ENCODE assay signal across 8 cellular contexts in genomic region chr2:42117923-42118758, GRCh38. TPM values are rescaled to one million over a fixed set of nuclear protein-coding genes. Genes with fewer than 3 reads are reported as not detected.
DNase-seq lines count a peak whose midpoint lies in the region; ATAC-seq, FAIRE-seq and TF ChIP-seq lines count a peak whose summit lies in the region.

No MANE protein-coding gene starts in this region.

- H4K20me1 ChIP-seq in HepG2 (ENCODE audit: insufficient read depth, low read length), result no peaks in the 10 kb centered on the region

- H3K4me3 ChIP-seq in HepG2 (replicated peaks in 1 of 3; ENCODE audit: insufficient read depth in 1 of 3, low read depth in 2 of 3, low read length in 3 of 3), result peak overlapping the region in 2 of 3 experiments; percentile 35 to 37; a peak in 2 of 6 replicates
- H3K4me3 ChIP-seq in WERI-Rb-1 (ENCODE audit: low read depth, low read length), result no peak overlapping the region

- H3K36me3 ChIP-seq in HepG2 (replicated peaks in 1 of 2; ENCODE audit: control insufficient read depth in 1 of 2, insufficient read depth in 2 of 2, low read length in 2 of 2) (no peaks in the 10 kb centered on the region), WERI-Rb-1 (no peaks in the 10 kb centered on the region)

- TF ChIP-seq POLR2A in HepG2 (IDR thresholded peaks at IDR 0.05; ENCODE audit: insufficient read depth in 1 of 2, low read depth in 2 of 2, low read length in 2 of 2), result 0 out of 4 replicates have a peak, but pooled peaks of 1 of the 2 experiments have one; percentile 17

- H3K27ac ChIP-seq in HepG2 (ENCODE audit: extremely low read length, insufficient read depth, low read length) (peak overlapping the region; percentile 71), WERI-Rb-1 (no peak overlapping the region)

- no TSS peak for BruUV-seq in HepG2 (replicated peaks; lab: Mats Ljungman, UMichigan)

- in situ Hi-C loops in HepG2 (cut with HindIII; ENCODE audit: extremely low pct_ligation_motif_present, low pct_unique_long_range_greater_than_20kb), result no loop called here

- POLR2A ChIA-PET in activated naive CD8-positive, alpha-beta T cell treated with anti-CD3 and anti-CD28 coated beads, Interleukin-2, amount 10 ng/mL, durations not matched to agents 7 days and 5 days (lab: Charles Lee), result interaction anchor here (0.8 to 12.7 kb wide), 2 partner anchors 14 to 15 kb away, joined by 6 to 170 read pairs; no protein-coding TSS in a partner anchor
- POLR2A ChIA-PET in HepG2 (lab: Yijun Ruan, JAX), result interaction anchor here (1.0 to 7.1 kb wide), 12 partner anchors 9 to 77 kb away, joined by 3 to 59 read pairs (median 6); no protein-coding TSS in a partner anchor

- peak; percentile 72 for FAIRE-seq in HepG2 (lab: Jason Lieb, UNC)

- H3K27me3 ChIP-seq in HepG2 (ENCODE audit: control insufficient read depth in 1 of 2, insufficient read depth in 2 of 2, low read length in 2 of 2), result no peaks in the 10 kb centered on the region
- H3K27me3 ChIP-seq in WERI-Rb-1 (ENCODE audit: insufficient read depth, low read depth, severe bottlenecking), result no peaks in the 10 kb centered on the region

- H2AFZ ChIP-seq in HepG2 (ENCODE audit: low read length), result no peak overlapping the region

- peak overlapping the region; percentile 64 for H3K4me2 ChIP-seq in HepG2 (ENCODE audit: low read depth, low read length)

- TF ChIP-seq EP300 in HepG2 (IDR thresholded peaks at IDR 0.05; ENCODE audit: low read depth in 2 of 2, low read length in 2 of 2) (peak in 1 of 2 experiments; percentile 95; a peak in 2 of 4 replicates), HepG2 (CRISPR knock-in tag; IDR thresholded peaks at IDR 0.05; ENCODE audit: borderline replicate concordance) (peak; percentile 81; the same call in 1 of the 2 replicates)

- H3K9me3 ChIP-seq in HepG2 (ENCODE audit: low read length) (peaks cover 9% of the 10 kb centered on the region), WERI-Rb-1 (ENCODE audit: severe bottlenecking) (no peaks in the 10 kb centered on the region)

- 0% methylated on average over 1 of the region's 1 CpG for WGBS in HepG2 (ENCODE audit: low lambda C conversion rate)

- H3K4me1 ChIP-seq in HepG2 (ENCODE audit: insufficient read depth, low read length), result peaks cover 74% of the 10 kb centered on the region

- peak overlapping the region; percentile 13 for H3K4me3 Mint-ChIP-seq in activated naive CD8-positive, alpha-beta T cell treated with anti-CD3 and anti-CD28 coated beads, Interleukin-2, amount 10 ng/mL, durations not matched to agents 7 days and 5 days

- ATAC-seq in GM21528 (IDR thresholded peaks at IDR 0.05; ENCODE audit: low FRiP score, unreplicated experiment) (peak; percentile 93), HepG2 (peak; percentile 70)
- ATAC-seq in activated naive CD8-positive, alpha-beta T cell treated with anti-CD3 and anti-CD28 coated beads, Interleukin-2, amount 10 ng/mL, durations not matched to agents 7 days and 5 days (ENCODE audit: low read depth), result peak; percentile 63

- peaks cover 8% of the 10 kb centered on the region for H3K9me3 Mint-ChIP-seq in activated naive CD8-positive, alpha-beta T cell treated with anti-CD3 and anti-CD28 coated beads, Interleukin-2, amount 10 ng/mL, durations not matched to agents 7 days and 5 days

- TF ChIP-seq RAD21 in HepG2 (CRISPR knock-in tag; IDR thresholded peaks at IDR 0.05), result no peak

- peaks cover 5% of the 10 kb centered on the region for H3K79me2 ChIP-seq in HepG2 (ENCODE audit: insufficient read depth, low read length)

- H3K4me1 Mint-ChIP-seq in activated naive CD8-positive, alpha-beta T cell treated with anti-CD3 and anti-CD28 coated beads, Interleukin-2, amount 10 ng/mL, durations not matched to agents 7 days and 5 days, result peaks cover 29% of the 10 kb centered on the region

- peaks cover 13% of the 10 kb centered on the region for H3K36me3 Mint-ChIP-seq in activated naive CD8-positive, alpha-beta T cell treated with anti-CD3 and anti-CD28 coated beads, Interleukin-2, amount 10 ng/mL, durations not matched to agents 7 days and 5 days

- peaks cover 3% of the 10 kb centered on the region for H3K27me3 Mint-ChIP-seq in activated naive CD8-positive, alpha-beta T cell treated with anti-CD3 and anti-CD28 coated beads, Interleukin-2, amount 10 ng/mL, durations not matched to agents 7 days and 5 days

- intact Hi-C loops in HepG2 (cut with micrococcal nuclease; ENCODE audit: unreplicated experiment), result loop anchor here (1.0 to 2.0 kb wide), 3 partner anchors 9 to 19 kb away; no protein-coding TSS in a partner anchor

- H3K27ac Mint-ChIP-seq in activated naive CD8-positive, alpha-beta T cell treated with anti-CD3 and anti-CD28 coated beads, Interleukin-2, amount 10 ng/mL, durations not matched to agents 7 days and 5 days, result peak overlapping the region; percentile 67

- peak; percentile 92 for DNase-seq in EL
- peak; percentile 94 for DNase-seq in HT1080 (ENCODE audit: low read depth)
- no peak for DNase-seq in activated naive CD8-positive, alpha-beta T cell treated with anti-CD3 and anti-CD28 coated beads, Interleukin-2, amount 10 ng/mL, durations not matched to agents 7 days and 5 days
- DNase-seq in HepG2 (ENCODE audit: low spot score), result peak; percentile 91
- DNase-seq in AG20443 (ENCODE audit: low spot score), result no peak
- DNase-seq in stimulated activated CD4-positive, alpha-beta T cell treated with anti-CD3 and anti-CD28 coated beads, Interleukin-4, amount 100 ng/mL, for 24 hours, result no peak
- DNase-seq in WERI-Rb-1, result no peak

- H3K9ac ChIP-seq in HepG2 (ENCODE audit: insufficient read depth, low read depth, low read length), result peak overlapping the region; percentile 35; the same call in 1 of the 2 replicates

- CTCF ChIA-PET in HepG2 (lab: Yijun Ruan, JAX; ENCODE audit: low intra/inter-chr PET ratio, low total read pairs), result no interaction called here

- TF ChIP-seq CTCF in HepG2 (CRISPR knock-in tag; IDR thresholded peaks at IDR 0.05) (no peak), WERI-Rb-1 (IDR thresholded peaks at IDR 0.05; ENCODE audit: low read depth, low read length) (no peak)

TF ChIP-seq in HepG2, 621 proteins besides CTCF, POLR2A, EP300 and RAD21 (continues in another document):
- TF ChIP-seq, protein P1, sequence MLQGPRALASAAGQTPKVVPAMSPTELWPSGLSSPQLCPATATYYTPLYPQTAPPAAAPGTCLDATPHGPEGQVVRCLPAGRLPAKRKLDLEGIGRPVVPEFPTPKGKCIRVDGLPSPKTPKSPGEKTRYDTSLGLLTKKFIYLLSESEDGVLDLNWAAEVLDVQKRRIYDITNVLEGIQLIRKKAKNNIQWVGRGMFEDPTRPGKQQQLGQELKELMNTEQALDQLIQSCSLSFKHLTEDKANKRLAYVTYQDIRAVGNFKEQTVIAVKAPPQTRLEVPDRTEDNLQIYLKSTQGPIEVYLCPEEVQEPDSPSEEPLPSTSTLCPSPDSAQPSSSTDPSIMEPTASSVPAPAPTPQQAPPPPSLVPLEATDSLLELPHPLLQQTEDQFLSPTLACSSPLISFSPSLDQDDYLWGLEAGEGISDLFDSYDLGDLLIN (CRISPR knock-in tag; IDR thresholded peaks at IDR 0.05; ENCODE audit: borderline replicate concordance), result no peak
- TF ChIP-seq, protein P2, sequence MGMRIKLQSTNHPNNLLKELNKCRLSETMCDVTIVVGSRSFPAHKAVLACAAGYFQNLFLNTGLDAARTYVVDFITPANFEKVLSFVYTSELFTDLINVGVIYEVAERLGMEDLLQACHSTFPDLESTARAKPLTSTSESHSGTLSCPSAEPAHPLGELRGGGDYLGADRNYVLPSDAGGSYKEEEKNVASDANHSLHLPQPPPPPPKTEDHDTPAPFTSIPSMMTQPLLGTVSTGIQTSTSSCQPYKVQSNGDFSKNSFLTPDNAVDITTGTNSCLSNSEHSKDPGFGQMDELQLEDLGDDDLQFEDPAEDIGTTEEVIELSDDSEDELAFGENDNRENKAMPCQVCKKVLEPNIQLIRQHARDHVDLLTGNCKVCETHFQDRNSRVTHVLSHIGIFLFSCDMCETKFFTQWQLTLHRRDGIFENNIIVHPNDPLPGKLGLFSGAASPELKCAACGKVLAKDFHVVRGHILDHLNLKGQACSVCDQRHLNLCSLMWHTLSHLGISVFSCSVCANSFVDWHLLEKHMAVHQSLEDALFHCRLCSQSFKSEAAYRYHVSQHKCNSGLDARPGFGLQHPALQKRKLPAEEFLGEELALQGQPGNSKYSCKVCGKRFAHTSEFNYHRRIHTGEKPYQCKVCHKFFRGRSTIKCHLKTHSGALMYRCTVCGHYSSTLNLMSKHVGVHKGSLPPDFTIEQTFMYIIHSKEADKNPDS (CRISPR knock-in tag; IDR thresholded peaks at IDR 0.05), result peak; percentile 98

RNA-seq across cellular contexts. Expression of gene EML4, which starts 51.0 kb away (rescaled TPM):
- 29.2 and 36.8 TPM in 2 replicates for total RNA-seq in HT1080 (2014; rRNA removed; shearing (Covaris generic))
- polyA plus RNA-seq in HT1080 (2015; cell fraction: cytosol; rRNA removed), result 18.1 and 22.1 TPM in 2 replicates
- polyA plus RNA-seq in HT1080 (2015; cell fraction: nucleus; rRNA removed), result 38.9 and 39.9 TPM in 2 replicates
- 100 to 1,000 TPM; 111 to 119 TPM for total RNA-seq in activated naive CD8-positive, alpha-beta T cell treated with anti-CD3 and anti-CD28 coated beads, Interleukin-2, amount 10 ng/mL, durations not matched to agents 7 days and 5 days
- total RNA-seq in HepG2 (2016; rRNA removed; fragmentation: Illumina TruSeq; extraction: Trizol), result 243 and 362 TPM in 2 replicates
- 33.1 and 38.2 TPM in 2 replicates for total RNA-seq in HepG2 (2016; cell fraction: cytosol; rRNA removed; fragmentation: Illumina TruSeq; extraction: Trizol; ENCODE audit: low read depth)
- total RNA-seq in HepG2 (2016; cell fraction: insoluble cytoplasmic fraction; rRNA removed; fragmentation: Illumina TruSeq; extraction: Trizol), result 236 and 353 TPM in 2 replicates
- 84.2 and 89.8 TPM in 2 replicates for total RNA-seq in HepG2 (2016; cell fraction: membrane; rRNA removed; fragmentation: Illumina TruSeq; extraction: Trizol)
- total RNA-seq in HepG2 (2016; cell fraction: nucleus; rRNA removed; fragmentation: Illumina TruSeq; extraction: Trizol), result 261 and 283 TPM in 2 replicates
- 355 and 476 TPM in 2 replicates for polyA plus RNA-seq in HepG2 (2011; rRNA removed)
- 199 and 296 TPM in 2 replicates for polyA plus RNA-seq in HepG2 (2011; cell fraction: cytosol; rRNA removed)
- polyA plus RNA-seq in HepG2 (2011; cell fraction: nucleus; rRNA removed), result 364 and 369 TPM in 2 replicates
- polyA plus RNA-seq in HepG2 (2012), result 244 and 400 TPM in 2 replicates
- 6.9 and 8.0 TPM in 2 replicates for polyA plus RNA-seq in HepG2 (2016; cell fraction: cytosol; fragmentation: Illumina TruSeq; extraction: Trizol; ENCODE audit: low read depth)
- 247 and 266 TPM in 2 replicates for polyA plus RNA-seq in HepG2 (2016; cell fraction: insoluble cytoplasmic fraction; fragmentation: Illumina TruSeq; extraction: Trizol; ENCODE audit: low read depth)
- polyA plus RNA-seq in HepG2 (2016; cell fraction: membrane; fragmentation: Illumina TruSeq; extraction: Trizol; ENCODE audit: low read depth), result 32.1 and 33.7 TPM in 2 replicates
- polyA plus RNA-seq in HepG2 (2016; cell fraction: nucleus; fragmentation: Illumina TruSeq; extraction: Trizol; ENCODE audit: insufficient read depth, low read depth), result 219 and 231 TPM in 2 replicates
- polyA minus RNA-seq in HepG2 (2011; rRNA and poly(A)+ RNA removed; ENCODE audit: low replicate concordance), result 36.9 and 556 TPM in 2 replicates
- polyA minus RNA-seq in HepG2 (2011; cell fraction: cytosol; rRNA and poly(A)+ RNA removed), result 400 and 421 TPM in 2 replicates
- polyA minus RNA-seq in HepG2 (2011; cell fraction: nucleus; rRNA and poly(A)+ RNA removed), result 1,279 and 1,350 TPM in 2 replicates

Comparison
In these comparisons a context has a peak if more than half of its experiments do, and no peak if none do; other contexts are left out.
1. DNase-seq: peak in EL (single experiment), HT1080 (single experiment) and HepG2 (single experiment); none in activated naive CD8-positive, alpha-beta T cell treated with anti-CD3 and anti-CD28 coated beads, Interleukin-2, amount 10 ng/mL, durations not matched to agents 7 days and 5 days (single experiment), AG20443 (single experiment), stimulated activated CD4-positive, alpha-beta T cell treated with anti-CD3 and anti-CD28 coated beads, Interleukin-4, amount 100 ng/mL, for 24 hours (single experiment) and WERI-Rb-1 (single experiment).
2. Peak in every context shown above with its lines, with median percentiles within 50 percentile points of each other: ATAC-seq.